ENCODE assay signal across 18 cellular contexts in the genomic region with DNA sequence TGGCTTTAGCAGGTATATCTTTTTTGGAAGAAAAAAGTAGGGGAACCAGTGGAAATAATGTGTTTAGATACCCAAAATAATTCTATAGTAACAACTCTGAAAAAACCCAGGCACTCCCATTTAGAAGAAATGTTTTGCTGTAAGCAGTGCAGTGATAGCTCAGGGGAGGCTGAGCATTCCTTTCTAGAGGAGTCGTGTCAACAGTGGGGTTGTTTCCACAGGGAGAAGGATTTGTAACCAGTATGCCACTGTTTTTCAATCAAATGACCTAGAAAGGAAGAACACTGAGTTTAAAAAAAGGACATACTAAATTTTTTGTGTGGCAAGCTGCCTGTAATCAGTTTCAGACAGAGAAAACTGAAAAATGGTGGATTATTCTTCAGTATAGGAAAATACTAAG. TPM values are rescaled to one million over a fixed set of nuclear protein-coding genes. Genes with fewer than 3 reads are reported as not detected.
DNase-seq lines count a peak whose midpoint lies in the region; FAIRE-seq and TF ChIP-seq lines count a peak whose summit lies in the region.
"Had no signal": no experiment of that assay in that cellular context is flagged by ENCODE, and none has a peak within 500 bp of the region (broad histone marks: within the 10 kb centered on the region; RNA-seq: fewer than 3 reads in every experiment).

No MANE protein-coding gene starts in this region.

- peaks cover 24% of the 10 kb centered on the region for H3K79me2 ChIP-seq in GM23248 (ENCODE audit: insufficient read depth)

- H3K27me3 ChIP-seq in GM23248 (replicated peaks; ENCODE audit: insufficient read depth) (no peaks in the 10 kb centered on the region), skeletal muscle satellite cell (ENCODE audit: control insufficient read depth, insufficient read depth, low read length) (no peaks in the 10 kb centered on the region)

- no peaks in the 10 kb centered on the region for H3K9me3 ChIP-seq in GM23248 (ENCODE audit: low read depth)
- no peaks in the 10 kb centered on the region for H3K9me3 ChIP-seq in SK-N-MC (ENCODE audit: low read depth, low read length)
- H3K9me3 ChIP-seq in skeletal muscle satellite cell (replicated peaks; ENCODE audit: low read length), result no peaks in the 10 kb centered on the region
- H3K9me3 ChIP-seq: prostate gland had no signal

- peak; percentile 66 for DNase-seq in GM23248
- DNase-seq in SK-N-MC (ENCODE audit: low read depth, low spot score), result no peak
- DNase-seq in glutamatergic neuron, result no peak
- DNase-seq in NCI-H2196 (lab: John Stamatoyannopoulos, UW; ENCODE audit: unreplicated experiment), result no peak
- no peak for DNase-seq in D721Med (ENCODE audit: insufficient read length, low spot score)
- DNase-seq in H4 (ENCODE audit: low spot score), result no peak
- DNase-seq: activated CD4-positive, CD25-positive, alpha-beta regulatory T cell treated with anti-CD3 and anti-CD28 coated beads, Interleukin-2, amount 50 U/mL, for 72 hours; cerebellar nuclear complex; NCI-H1105; NCI-H82; substantia nigra had no signal

- H3K4me2 ChIP-seq in GM23248 (ENCODE audit: unreplicated experiment) (peak overlapping the region; percentile 93), skeletal muscle satellite cell (ENCODE audit: low read length) (peak overlapping the region; percentile 91)

- H2AFZ ChIP-seq in GM23248, result no peak overlapping the region

- no peak for FAIRE-seq in D721Med (lab: Jason Lieb, UNC)
- FAIRE-seq: frontal cortex, G401.6 had no signal

- peak overlapping the region; percentile 100 for H3K4me3 Mint-ChIP-seq in glutamatergic neuron (ENCODE audit: unreplicated experiment)

- H3K9ac ChIP-seq in GM23248 (0 out of 2 replicates have a peak overlapping the region, but pooled peaks have one; percentile 80), SK-N-MC (ENCODE audit: insufficient read length) (peak overlapping the region; percentile 37), skeletal muscle satellite cell (ENCODE audit: low read depth, low read length) (peak overlapping the region; percentile 91)

- H3K36me3 ChIP-seq in GM23248 (ENCODE audit: low read depth), result peaks cover 14% of the 10 kb centered on the region
- peaks cover 57% of the 10 kb centered on the region for H3K36me3 ChIP-seq in SK-N-MC (ENCODE audit: insufficient read depth, low read length)
- peaks cover 31% of the 10 kb centered on the region for H3K36me3 ChIP-seq in skeletal muscle satellite cell (ENCODE audit: insufficient read depth, low read length)

- peak overlapping the region; percentile 36 for H3K27ac Mint-ChIP-seq in glutamatergic neuron (ENCODE audit: unreplicated experiment)
- H3K27ac Mint-ChIP-seq: activated T-helper 17 cell treated with anti-CD3 and anti-CD28 coated beads, Interleukin-2, amount 50 U/mL, for 72 hours had no signal

- no peaks in the 10 kb centered on the region for H4K20me1 ChIP-seq in GM23248 (ENCODE audit: insufficient read depth)

- no peaks in the 10 kb centered on the region for H3K9me2 ChIP-seq in GM23248 (ENCODE audit: insufficient read depth)

- H3K4me3 ChIP-seq in GM23248 (no peak overlapping the region), SK-N-MC (peak overlapping the region; percentile 93; the same call in 1 of the 2 replicates), skeletal muscle satellite cell (ENCODE audit: low read length) (peak overlapping the region; percentile 89)
- H3K4me3 ChIP-seq: prostate gland had no signal

- peaks cover 14% of the 10 kb centered on the region for H3K27me3 Mint-ChIP-seq in glutamatergic neuron (ENCODE audit: unreplicated experiment)
- H3K27me3 Mint-ChIP-seq: activated T-helper 17 cell treated with anti-CD3 and anti-CD28 coated beads, Interleukin-2, amount 50 U/mL, for 72 hours had no signal

- 44 to 59% methylated on average over 1 of the region's 1 CpG for WGBS in GM23248 (ENCODE audit: low coverage in 1 of 2, low lambda C conversion rate in 2 of 2, missing lambda C conversion rate in 2 of 2), 2 experiments

- H3K4me1 ChIP-seq in GM23248 (ENCODE audit: insufficient read depth) (peaks cover 38% of the 10 kb centered on the region), skeletal muscle satellite cell (ENCODE audit: control insufficient read depth, insufficient read depth, low read length) (peaks cover 34% of the 10 kb centered on the region)

- H3K4me1 Mint-ChIP-seq in glutamatergic neuron (ENCODE audit: low read depth, unreplicated experiment), result peaks cover 3% of the 10 kb centered on the region

- peaks cover 19% of the 10 kb centered on the region for H3K9me3 Mint-ChIP-seq in glutamatergic neuron (ENCODE audit: unreplicated experiment)
- H3K9me3 Mint-ChIP-seq: activated T-helper 17 cell treated with anti-CD3 and anti-CD28 coated beads, Interleukin-2, amount 50 U/mL, for 72 hours had no signal

- TF ChIP-seq CTCF in glutamatergic neuron (IDR thresholded peaks at IDR 0.05; ENCODE audit: partially characterized antibody, unreplicated experiment), result no peak
- no peak for TF ChIP-seq CTCF in D721Med (IDR thresholded peaks at IDR 0.05; ENCODE audit: insufficient read depth, missing control alignments)

- no peaks in the 10 kb centered on the region for H3K36me3 Mint-ChIP-seq in glutamatergic neuron (ENCODE audit: unreplicated experiment)

- in situ Hi-C loops in GM23248 (cut with MboI), result no loop called here

- H3F3A ChIP-seq in GM23248 (ENCODE audit: insufficient read depth), result peaks cover 27% of the 10 kb centered on the region

- H3K27ac ChIP-seq in GM23248, result peak overlapping the region; percentile 30; the same call in 1 of the 2 replicates
- peak overlapping the region; percentile 67 for H3K27ac ChIP-seq in SK-N-MC
- H3K27ac ChIP-seq: prostate gland had no signal

RNA-seq across cellular contexts. Expression of a gene that starts 2.4 kb away (rescaled TPM):
- 51.7 and 59.1 TPM in 2 replicates for total RNA-seq in GM23248 (2014; rRNA removed; shearing (Covaris generic))
- 61.4 and 64.4 TPM in 2 replicates for polyA plus RNA-seq in GM23248 (2016; fragmentation: Nextera tagmentation; extraction: Ambion mirVana)
- 304 TPM for total RNA-seq in glutamatergic neuron (ENCODE audit: unreplicated experiment)
- total RNA-seq in skeletal muscle satellite cell (2012; rRNA removed), result 88.9 and 132 TPM in 2 replicates
- total RNA-seq in H4 (2014; rRNA removed; shearing (Covaris generic)), result 119 and 198 TPM in 2 replicates

RNA-seq across cellular contexts. Expression of a gene that starts 29.0 kb away (rescaled TPM):
- total RNA-seq in GM23248 (2014; rRNA removed; shearing (Covaris generic)), result 12.6 and 25.4 TPM in 2 replicates
- polyA plus RNA-seq in GM23248 (2016; fragmentation: Nextera tagmentation; extraction: Ambion mirVana), result 34.1 and 34.3 TPM in 2 replicates
- total RNA-seq in glutamatergic neuron (ENCODE audit: unreplicated experiment), result 9.3 TPM
- total RNA-seq in skeletal muscle satellite cell (2012; rRNA removed), result 13.4 and 16.4 TPM in 2 replicates
- total RNA-seq in H4 (2014; rRNA removed; shearing (Covaris generic)), result 24.5 and 31.4 TPM in 2 replicates

RNA-seq across cellular contexts. Expression of a gene that starts 48.5 kb away (rescaled TPM):
- 0.22 TPM in 1 of 2 replicates, not detected in the other for total RNA-seq in GM23248 (2014; rRNA removed; shearing (Covaris generic))
- 0.33 TPM in 1 of 2 replicates, not detected in the other for polyA plus RNA-seq in GM23248 (2016; fragmentation: Nextera tagmentation; extraction: Ambion mirVana)
- total RNA-seq in glutamatergic neuron (ENCODE audit: unreplicated experiment), result 0.59 TPM
- 0.22 and 0.25 TPM in 2 replicates for total RNA-seq in skeletal muscle satellite cell (2012; rRNA removed)
- total RNA-seq in H4 (2014; rRNA removed; shearing (Covaris generic)), result 0.41 TPM in 1 of 2 replicates, not detected in the other
- total RNA-seq: lower leg skin, SK-MEL-5 had no signal

Comparison
In these comparisons a context has a peak if more than half of its experiments do, and no peak if none do; other contexts are left out.
1. H3K9ac ChIP-seq: peak in every context shown above with its lines; median percentile 91 in skeletal muscle satellite cell; 80 in GM23248; 37 in SK-N-MC.